In the genomic region with DNA sequence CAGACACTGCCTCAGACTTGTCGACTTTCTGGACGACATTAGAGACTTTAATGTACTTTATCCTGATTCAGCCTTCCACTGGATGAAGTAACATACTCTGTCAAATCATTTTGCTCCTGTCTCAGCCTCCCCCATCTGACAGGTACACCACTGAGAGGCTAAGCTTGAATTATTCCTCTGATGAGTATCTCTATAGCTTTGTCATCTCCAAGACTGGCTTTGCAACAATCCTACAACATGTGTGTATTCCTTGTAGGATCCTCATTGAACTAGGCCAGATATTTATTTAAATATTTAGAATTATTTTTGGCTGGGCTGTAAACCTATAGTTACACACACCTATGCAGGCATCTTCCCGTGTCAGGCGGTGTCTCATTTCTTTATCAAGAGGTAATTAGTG, we compare ENCODE assay signal across 33 cellular contexts. TPM values are rescaled to one million over a fixed set of nuclear protein-coding genes. Genes with fewer than 3 reads are reported as not detected.
A peak's percentile ranks its signal among the peaks of the same experiment; 100 is the strongest.
DNase-seq lines count a peak whose midpoint lies in the region; ATAC-seq and TF ChIP-seq lines count a peak whose summit lies in the region.
"Had no signal": no experiment of that assay in that cellular context is flagged by ENCODE, and none has a peak within 500 bp of the region (broad histone marks: within the 10 kb centered on the region; RNA-seq: fewer than 3 reads in every experiment).

No MANE protein-coding gene starts in this region.

- H3K27me3 ChIP-seq in endodermal cell (ENCODE audit: control insufficient read depth, insufficient read depth, low read length, poor library complexity, severe bottlenecking), result peaks cover 6% of the 10 kb centered on the region
- H3K27me3 ChIP-seq: body of pancreas, hepatocyte, MG63, thyroid gland had no signal

- no peak overlapping the region for H3K27ac ChIP-seq in endodermal cell (ENCODE audit: low read depth, low read length)
- H3K27ac ChIP-seq: A549, body of pancreas, dorsolateral prefrontal cortex, hepatocyte, HL-60, lower lobe of right lung had no signal

- peaks cover 11% of the 10 kb centered on the region for H3K4me1 Mint-ChIP-seq in activated CD4-positive, alpha-beta memory T cell treated with anti-CD3 and anti-CD28 coated beads, Interleukin-2, amount 10 ng/mL, durations not matched to agents 7 days and 5 days
- peaks cover 6% of the 10 kb centered on the region for H3K4me1 Mint-ChIP-seq in activated CD4-positive, alpha-beta memory T cell treated with anti-CD3 and anti-CD28 coated beads for 36 hours (ENCODE audit: low read depth)
- peaks cover 7 to 10% (median 8%) of the 10 kb centered on the region in 3 donors for H3K4me1 Mint-ChIP-seq in IgD-negative memory B cell
- H3K4me1 Mint-ChIP-seq in endodermal cell, result no peaks in the 10 kb centered on the region
- no peaks in the 10 kb centered on the region for H3K4me1 Mint-ChIP-seq in nephron progenitor cell

- H3K4me1 ChIP-seq in endodermal cell (ENCODE audit: control insufficient read depth, insufficient read depth, low read length), result no peaks in the 10 kb centered on the region
- H3K4me1 ChIP-seq: A549, adrenal gland, BE2C, lower lobe of right lung had no signal

- H3K4me3 Mint-ChIP-seq in activated CD4-positive, alpha-beta memory T cell treated with anti-CD3 and anti-CD28 coated beads, Interleukin-2, amount 10 ng/mL, durations not matched to agents 7 days and 5 days, result peak overlapping the region; percentile 21
- no peak overlapping the region for H3K4me3 Mint-ChIP-seq in activated CD4-positive, alpha-beta memory T cell treated with anti-CD3 and anti-CD28 coated beads for 36 hours
- peak overlapping the region in 3 of 4 donors; percentile 6 to 41 (median 19) for H3K4me3 Mint-ChIP-seq in IgD-negative memory B cell
- peak overlapping the region; percentile 53 for H3K4me3 Mint-ChIP-seq in endodermal cell
- H3K4me3 Mint-ChIP-seq in nephron progenitor cell, result peak overlapping the region; percentile 72

- H3K9me3 Mint-ChIP-seq in activated CD4-positive, alpha-beta memory T cell treated with anti-CD3 and anti-CD28 coated beads, Interleukin-2, amount 10 ng/mL, durations not matched to agents 7 days and 5 days, result no peaks in the 10 kb centered on the region
- H3K9me3 Mint-ChIP-seq in activated CD4-positive, alpha-beta memory T cell treated with anti-CD3 and anti-CD28 coated beads for 36 hours, result no peaks in the 10 kb centered on the region
- H3K9me3 Mint-ChIP-seq in IgD-negative memory B cell, result peaks cover 0 to 12% (median 2%) of the 10 kb centered on the region in 3 donors
- H3K9me3 Mint-ChIP-seq in endodermal cell, result peaks cover 51% of the 10 kb centered on the region
- H3K9me3 Mint-ChIP-seq in nephron progenitor cell, result peaks cover 71% of the 10 kb centered on the region

- WGBS in endodermal cell (ENCODE audit: insufficient coverage in 1 of 2, insufficient read length in 1 of 2), 2 experiments, result 74 to 91% methylated on average over 4 of the region's 4 CpGs

- no peak for TF ChIP-seq CTCF in endodermal cell (conservative IDR thresholded peaks at IDR 0.05)
- TF ChIP-seq CTCF in nephron progenitor cell (IDR thresholded peaks at IDR 0.05), result no peak

- H3K9me3 ChIP-seq in endodermal cell (ENCODE audit: control insufficient read depth, low read length), result peaks cover 50% of the 10 kb centered on the region
- H3K9me3 ChIP-seq: adrenal gland, BE2C, body of pancreas, lower lobe of right lung, thyroid gland had no signal

- POLR2A ChIA-PET in activated CD4-positive, alpha-beta memory T cell treated with anti-CD3 and anti-CD28 coated beads, Interleukin-2, amount 10 ng/mL, durations not matched to agents 7 days and 5 days (lab: Charles Lee), result no interaction called here
- POLR2A ChIA-PET in activated CD4-positive, alpha-beta memory T cell treated with anti-CD3 and anti-CD28 coated beads for 36 hours (lab: Charles Lee), result no interaction called here

- no peak overlapping the region for H3K9ac ChIP-seq in endodermal cell (ENCODE audit: extremely low read depth, low read length, poor library complexity, severe bottlenecking)

- ATAC-seq in HG03442 (IDR thresholded peaks at IDR 0.05; ENCODE audit: unreplicated experiment) (no peak), HG03108 (IDR thresholded peaks at IDR 0.05; ENCODE audit: unreplicated experiment) (no peak)
- ATAC-seq: A549, body of pancreas, GM12878, lower lobe of right lung, right cardiac atrium had no signal

- intact Hi-C loops in activated CD4-positive, alpha-beta memory T cell treated with anti-CD3 and anti-CD28 coated beads for 36 hours (cut with micrococcal nuclease), result loop anchor here (10.0 kb wide), 1 partner anchor 171 kb away; no protein-coding TSS in a partner anchor

- CTCF ChIA-PET in activated CD4-positive, alpha-beta memory T cell treated with anti-CD3 and anti-CD28 coated beads, Interleukin-2, amount 10 ng/mL, durations not matched to agents 7 days and 5 days (lab: Charles Lee), result no interaction called here
- CTCF ChIA-PET in activated CD4-positive, alpha-beta memory T cell treated with anti-CD3 and anti-CD28 coated beads for 36 hours (lab: Charles Lee), result no interaction called here

- no peaks in the 10 kb centered on the region for H3K36me3 Mint-ChIP-seq in activated CD4-positive, alpha-beta memory T cell treated with anti-CD3 and anti-CD28 coated beads, Interleukin-2, amount 10 ng/mL, durations not matched to agents 7 days and 5 days (ENCODE audit: low read depth)
- no peaks in the 10 kb centered on the region for H3K36me3 Mint-ChIP-seq in activated CD4-positive, alpha-beta memory T cell treated with anti-CD3 and anti-CD28 coated beads for 36 hours
- H3K36me3 Mint-ChIP-seq in IgD-negative memory B cell (no peaks in the 10 kb centered on the region), endodermal cell (ENCODE audit: low read depth) (no peaks in the 10 kb centered on the region), nephron progenitor cell (ENCODE audit: low read depth) (no peaks in the 10 kb centered on the region)

- H3K27ac Mint-ChIP-seq in activated CD4-positive, alpha-beta memory T cell treated with anti-CD3 and anti-CD28 coated beads, Interleukin-2, amount 10 ng/mL, durations not matched to agents 7 days and 5 days, result no peak overlapping the region
- H3K27ac Mint-ChIP-seq in activated CD4-positive, alpha-beta memory T cell treated with anti-CD3 and anti-CD28 coated beads for 36 hours, result no peak overlapping the region
- H3K27ac Mint-ChIP-seq in IgD-negative memory B cell, result no peak overlapping the region
- H3K27ac Mint-ChIP-seq in endodermal cell, result no peak overlapping the region
- H3K27ac Mint-ChIP-seq in nephron progenitor cell, result no peak overlapping the region

- H3K36me3 ChIP-seq in endodermal cell (ENCODE audit: control insufficient read depth, insufficient read depth, low read length), result no peaks in the 10 kb centered on the region
- H3K36me3 ChIP-seq: adrenal gland, BE2C, lower lobe of right lung, thyroid gland had no signal

- DNase-seq in activated CD4-positive, alpha-beta memory T cell treated with anti-CD3 and anti-CD28 coated beads, Interleukin-2, amount 10 ng/mL, durations not matched to agents 7 days and 5 days, result no peak
- DNase-seq in activated CD4-positive, alpha-beta memory T cell treated with anti-CD3 and anti-CD28 coated beads for 36 hours, result no peak
- DNase-seq in endodermal cell, result no peak
- DNase-seq in nephron progenitor cell, result no peak
- DNase-seq in activated CD4-positive, CD25-positive, alpha-beta regulatory T cell (lab: John Stamatoyannopoulos, UW), result no peak
- DNase-seq: activated CD4-positive, alpha-beta T cell treated with anti-CD3 and anti-CD28 coated beads, Interleukin-2, amount 50 U/mL, for 4 hours; adrenal gland; BE2C; body of pancreas; dorsolateral prefrontal cortex; lower lobe of right lung; MG63; NCI-H1105 treated with DMSO at 0.1 percent for 48 hours; NCI-H187 treated with DMSO at 0.1 percent for 48 hours; NCI-H2171; NCI-H82; right cardiac atrium; SIG-M5; stimulated activated CD4-positive, alpha-beta T cell treated with anti-CD3 and anti-CD28 coated beads, Interleukin-1b, Interleukin-23, amount 100 ng/mL, for 48 hours; thyroid gland had no signal

- no peak overlapping the region for H3K4me3 ChIP-seq in endodermal cell (ENCODE audit: low read length)
- H3K4me3 ChIP-seq: A549, body of pancreas, GM12878, hepatocyte, lower lobe of right lung, smooth muscle cell had no signal

- peaks cover 24% of the 10 kb centered on the region for H3K27me3 Mint-ChIP-seq in activated CD4-positive, alpha-beta memory T cell treated with anti-CD3 and anti-CD28 coated beads, Interleukin-2, amount 10 ng/mL, durations not matched to agents 7 days and 5 days
- peaks cover 30% of the 10 kb centered on the region for H3K27me3 Mint-ChIP-seq in activated CD4-positive, alpha-beta memory T cell treated with anti-CD3 and anti-CD28 coated beads for 36 hours
- peaks cover 40% of the 10 kb centered on the region for H3K27me3 Mint-ChIP-seq in IgD-negative memory B cell
- peaks cover 9% of the 10 kb centered on the region for H3K27me3 Mint-ChIP-seq in endodermal cell (ENCODE audit: insufficient read depth)
- H3K27me3 Mint-ChIP-seq in nephron progenitor cell (ENCODE audit: low read depth, poor library complexity), result peaks cover 47% of the 10 kb centered on the region

RNA-seq across cellular contexts. Expression of gene TRIM58, which starts 1.1 kb away (rescaled TPM):
- total RNA-seq in activated CD4-positive, alpha-beta memory T cell treated with anti-CD3 and anti-CD28 coated beads, Interleukin-2, amount 10 ng/mL, durations not matched to agents 7 days and 5 days, result under 1 TPM; 0.58 to 0.73 TPM
- under 1 TPM in 1 of 2 experiments, not detected in 1; 0.19 TPM for total RNA-seq in activated CD4-positive, alpha-beta memory T cell treated with anti-CD3 and anti-CD28 coated beads for 36 hours
- 0.95 TPM for polyA plus RNA-seq in IgD-negative memory B cell
- 1 to 10 TPM; 1.7 to 1.8 TPM for total RNA-seq in endodermal cell
- 0.46 TPM for polyA plus RNA-seq in endodermal cell (2013, experiment 1 of 2)
- 0.25 TPM for polyA plus RNA-seq in endodermal cell (2013, experiment 2 of 2)
- total RNA-seq: GM12878, hepatocyte, NCI-H460, smooth muscle cell had no signal
- polyA plus RNA-seq: A549, GM12878 had no signal

RNA-seq across cellular contexts. Expression of gene OR11L1, which starts 14.2 kb away (rescaled TPM):
- total RNA-seq in activated CD4-positive, alpha-beta memory T cell treated with anti-CD3 and anti-CD28 coated beads, Interleukin-2, amount 10 ng/mL, durations not matched to agents 7 days and 5 days, result not detected
- total RNA-seq in activated CD4-positive, alpha-beta memory T cell treated with anti-CD3 and anti-CD28 coated beads for 36 hours, result not detected
- polyA plus RNA-seq in IgD-negative memory B cell, result not detected
- not detected for total RNA-seq in endodermal cell
- polyA plus RNA-seq in endodermal cell (2013, experiment 1 of 2), result not detected
- not detected for polyA plus RNA-seq in endodermal cell (2013, experiment 2 of 2)
- total RNA-seq: adrenal gland, body of pancreas, cerebellum, dorsolateral prefrontal cortex, frontal cortex, GM12878, hepatocyte, lower lobe of right lung, mononuclear cell, NCI-H460, posterior vena cava, right cardiac atrium, smooth muscle cell had no signal
- polyA plus RNA-seq: A549, adrenal gland, GM12878, hepatocyte, right cardiac atrium, smooth muscle cell had no signal

RNA-seq across cellular contexts. Expression of gene OR14A16, which starts 32.0 kb away (rescaled TPM):
- total RNA-seq in activated CD4-positive, alpha-beta memory T cell treated with anti-CD3 and anti-CD28 coated beads, Interleukin-2, amount 10 ng/mL, durations not matched to agents 7 days and 5 days, result not detected
- total RNA-seq in activated CD4-positive, alpha-beta memory T cell treated with anti-CD3 and anti-CD28 coated beads for 36 hours, result not detected
- not detected for polyA plus RNA-seq in IgD-negative memory B cell
- not detected for total RNA-seq in endodermal cell
- not detected for polyA plus RNA-seq in endodermal cell (2013, experiment 1 of 2)
- not detected for polyA plus RNA-seq in endodermal cell (2013, experiment 2 of 2)
- total RNA-seq: adrenal gland, body of pancreas, cerebellum, dorsolateral prefrontal cortex, frontal cortex, GM12878, hepatocyte, lower lobe of right lung, mononuclear cell, NCI-H460, posterior vena cava, right cardiac atrium, smooth muscle cell, thyroid gland had no signal
- polyA plus RNA-seq: A549, adrenal gland, GM12878, hepatocyte, right cardiac atrium, smooth muscle cell had no signal

RNA-seq across cellular contexts. Expression of gene OR2W3, which starts 39.5 kb away (rescaled TPM):
- under 1 TPM in 1 of 2 experiments, not detected in 1; 0.30 TPM for total RNA-seq in activated CD4-positive, alpha-beta memory T cell treated with anti-CD3 and anti-CD28 coated beads, Interleukin-2, amount 10 ng/mL, durations not matched to agents 7 days and 5 days
- not detected for total RNA-seq in activated CD4-positive, alpha-beta memory T cell treated with anti-CD3 and anti-CD28 coated beads for 36 hours
- polyA plus RNA-seq in IgD-negative memory B cell, result 0.91 TPM
- total RNA-seq in endodermal cell, result 1 to 10 TPM in 1 of 2 donors, under 1 TPM in 1; 0.29 to 1.6 TPM
- not detected for polyA plus RNA-seq in endodermal cell (2013, experiment 1 of 2)
- polyA plus RNA-seq in endodermal cell (2013, experiment 2 of 2), result not detected
- total RNA-seq: GM12878, hepatocyte, NCI-H460, smooth muscle cell had no signal
- polyA plus RNA-seq: A549, GM12878, hepatocyte, right cardiac atrium, smooth muscle cell had no signal
